In genomic region chr10:127919418-127920191, GRCh38 we compare ENCODE assay signal across 11 cellular contexts. TPM values are rescaled to one million over a fixed set of nuclear protein-coding genes. Genes with fewer than 3 reads are reported as not detected.
DNase-seq lines count a peak whose midpoint lies in the region; ATAC-seq and TF ChIP-seq lines count a peak whose summit lies in the region.
"Had no signal": no experiment of that assay in that cellular context is flagged by ENCODE, and none has a peak within 500 bp of the region (broad histone marks: within the 10 kb centered on the region; RNA-seq: fewer than 3 reads in every experiment).

No MANE protein-coding gene starts in this region.

- H3K9me3 ChIP-seq in RWPE2 (ENCODE audit: severe bottlenecking) (no peaks in the 10 kb centered on the region), stomach (no peaks in the 10 kb centered on the region), testis (no peaks in the 10 kb centered on the region)

- H3K4me3 ChIP-seq in RWPE2 (ENCODE audit: severe bottlenecking), result no peak overlapping the region
- no peak overlapping the region for H3K4me3 ChIP-seq in stomach
- H3K4me3 ChIP-seq in testis, result no peak overlapping the region

- H3K27me3 ChIP-seq in RWPE2 (ENCODE audit: insufficient read depth, poor library complexity, severe bottlenecking) (no peaks in the 10 kb centered on the region), stomach (no peaks in the 10 kb centered on the region), testis (no peaks in the 10 kb centered on the region)

- H3K4me1 ChIP-seq in RWPE2 (ENCODE audit: insufficient read depth, poor library complexity, severe bottlenecking) (peaks cover 35% of the 10 kb centered on the region), stomach (peaks cover 19 to 59% (median 26%) of the 10 kb centered on the region in 4 donors), testis (no peaks in the 10 kb centered on the region)

- H3K27ac ChIP-seq in RWPE2 (ENCODE audit: poor library complexity, severe bottlenecking) (peak overlapping the region; percentile 79), stomach (peak overlapping the region in 3 of 5 donors; percentile 10 to 79 (median 56)), testis (no peak overlapping the region)
- H3K27ac ChIP-seq: C4-2B, epithelial cell of prostate had no signal

- TF ChIP-seq CTCF in RWPE2 (IDR thresholded peaks at IDR 0.05; ENCODE audit: poor library complexity, severe bottlenecking) (peak; percentile 20), stomach (IDR thresholded peaks at IDR 0.05) (no peak), testis (IDR thresholded peaks at IDR 0.05) (no peak)

- 45 to 62% (median 55%) methylated on average over 11 of the region's 11 CpGs for WGBS in stomach, 5 donors
- 64 to 70% methylated on average over 11 of the region's 11 CpGs for WGBS in testis, 2 donors

- DNase-seq in NCI-H748 (lab: John Stamatoyannopoulos, UW; ENCODE audit: unreplicated experiment), result peak; percentile 35
- DNase-seq in NCI-H748 treated with DMSO at 0.1 percent for 48 hours (lab: John Stamatoyannopoulos, UW), result no peak
- no peak for DNase-seq in RWPE2 (ENCODE audit: low spot score)
- DNase-seq in left ventricle myocardium superior, result no peak
- no peak for DNase-seq in stomach
- DNase-seq in NCI-H1436 (lab: John Stamatoyannopoulos, UW), result no peak
- DNase-seq in NCI-H1930 (lab: John Stamatoyannopoulos, UW), result no peak
- DNase-seq in testis, result no peak
- DNase-seq: NCI-H2107 had no signal

- TF ChIP-seq POLR2A in stomach (IDR thresholded peaks at IDR 0.05) (no peak), testis (IDR thresholded peaks at IDR 0.05) (no peak)

- H3K36me3 ChIP-seq in RWPE2 (ENCODE audit: low read depth), result no peaks in the 10 kb centered on the region
- H3K36me3 ChIP-seq in stomach, result no peaks in the 10 kb centered on the region
- H3K36me3 ChIP-seq in testis (ENCODE audit: low read depth, missing control alignments), result no peaks in the 10 kb centered on the region

- ATAC-seq in RWPE2 (ENCODE audit: low read depth) (peak; percentile 47), left ventricle myocardium superior (peak; percentile 25)

- intact Hi-C loops in left ventricle myocardium superior (cut with micrococcal nuclease) (no loop called here), stomach (cut with DNase I; ENCODE audit: low total_unique reads) (no loop called here), testis (cut with DNase I; ENCODE audit: low total_unique reads) (no loop called here)

- no peak for TF ChIP-seq EP300 in stomach (IDR thresholded peaks at IDR 0.05)

RNA-seq across cellular contexts. Expression of gene PTPRE, which starts 12.7 kb away (rescaled TPM):
- total RNA-seq in left ventricle myocardium superior (15.1 TPM), stomach (10 to 100 TPM in 4 of 5 donors, 1 to 10 TPM in 1; 5.5 to 26.4 (median 13.2) TPM), testis (10 to 100 TPM; 15.3 to 26.6 TPM)
- polyA plus RNA-seq in stomach (1 to 10 TPM; 4.0 to 5.0 (median 4.4) TPM), testis (ENCODE audit: insufficient read depth, low read depth, low replicate concordance) (10.0 TPM)

RNA-seq across cellular contexts. Expression of gene CLRN3, which starts 26.9 kb away (rescaled TPM):
- total RNA-seq in left ventricle myocardium superior, result not detected
- 10 to 100 TPM in 1 of 5 donors, 1 to 10 TPM in 1, not detected in 3; 1.7 to 15.4 TPM for total RNA-seq in stomach
- under 1 TPM in 1 of 3 donors, not detected in 2; 0.25 TPM for polyA plus RNA-seq in stomach
- total RNA-seq in testis, result under 1 TPM in 1 of 2 donors, not detected in 1; 0.55 TPM
- not detected for polyA plus RNA-seq in testis (ENCODE audit: insufficient read depth, low read depth, low replicate concordance)

Comparison
In these comparisons a context has a peak if more than half of its experiments do, and no peak if none do; other contexts are left out.
1. H3K27ac ChIP-seq: peak in RWPE2 (single experiment) and stomach (3 of 5); none in testis (0 of 2).